ENCODE assay signal across 12 cellular contexts in genomic region chr7:149493366-149493765, GRCh38. TPM values are rescaled to one million over a fixed set of nuclear protein-coding genes. Genes with fewer than 3 reads are reported as not detected.
DNase-seq lines count a peak whose midpoint lies in the region; ATAC-seq and TF ChIP-seq lines count a peak whose summit lies in the region.
"Had no signal": no experiment of that assay in that cellular context is flagged by ENCODE, and none has a peak within 500 bp of the region (broad histone marks: within the 10 kb centered on the region; RNA-seq: fewer than 3 reads in every experiment).

No MANE protein-coding gene starts in this region.

- ATAC-seq in stimulated activated effector memory CD8-positive, alpha-beta T cell treated with anti-CD3 and anti-CD28 coated beads, Interleukin-12 subunit alpha, Interleukin-12 subunit beta, amount 100 ng/mL, for 72 hours, result no peak

- peaks cover 42% of the 10 kb centered on the region for H3K4me1 Mint-ChIP-seq in activated naive CD4-positive, alpha-beta T cell treated with anti-CD3 and anti-CD28 coated beads, Interleukin-2, amount 50 U/mL, for 24 hours
- H3K4me1 Mint-ChIP-seq in activated naive CD4-positive, alpha-beta T cell treated with anti-CD3 and anti-CD28 coated beads for 36 hours (ENCODE audit: low read depth), result peaks cover 32% of the 10 kb centered on the region
- H3K4me1 Mint-ChIP-seq in CD14-positive monocyte, result peaks cover 32% of the 10 kb centered on the region
- peaks cover 17% of the 10 kb centered on the region for H3K4me1 Mint-ChIP-seq in endothelial cell (ENCODE audit: unreplicated experiment)
- peaks cover 46% of the 10 kb centered on the region for H3K4me1 Mint-ChIP-seq in stimulated activated effector memory CD8-positive, alpha-beta T cell treated with anti-CD3 and anti-CD28 coated beads, Interleukin-12 subunit alpha, Interleukin-12 subunit beta, amount 100 ng/mL, for 72 hours

- H3K4me3 Mint-ChIP-seq in activated naive CD4-positive, alpha-beta T cell treated with anti-CD3 and anti-CD28 coated beads, Interleukin-2, amount 50 U/mL, for 24 hours, result no peak overlapping the region
- no peak overlapping the region for H3K4me3 Mint-ChIP-seq in activated naive CD4-positive, alpha-beta T cell treated with anti-CD3 and anti-CD28 coated beads for 36 hours
- no peak overlapping the region for H3K4me3 Mint-ChIP-seq in CD14-positive monocyte
- peak overlapping the region; percentile 24 for H3K4me3 Mint-ChIP-seq in endothelial cell (ENCODE audit: unreplicated experiment)
- no peak overlapping the region for H3K4me3 Mint-ChIP-seq in stimulated activated effector memory CD8-positive, alpha-beta T cell treated with anti-CD3 and anti-CD28 coated beads, Interleukin-12 subunit alpha, Interleukin-12 subunit beta, amount 100 ng/mL, for 72 hours
- H3K4me3 Mint-ChIP-seq: B cell had no signal

- no peaks in the 10 kb centered on the region for H3K9me3 Mint-ChIP-seq in activated naive CD4-positive, alpha-beta T cell treated with anti-CD3 and anti-CD28 coated beads, Interleukin-2, amount 50 U/mL, for 24 hours
- H3K9me3 Mint-ChIP-seq in activated naive CD4-positive, alpha-beta T cell treated with anti-CD3 and anti-CD28 coated beads for 36 hours, result no peaks in the 10 kb centered on the region
- H3K9me3 Mint-ChIP-seq in CD14-positive monocyte (no peaks in the 10 kb centered on the region), endothelial cell (ENCODE audit: unreplicated experiment) (no peaks in the 10 kb centered on the region)
- H3K9me3 Mint-ChIP-seq in stimulated activated effector memory CD8-positive, alpha-beta T cell treated with anti-CD3 and anti-CD28 coated beads, Interleukin-12 subunit alpha, Interleukin-12 subunit beta, amount 100 ng/mL, for 72 hours, result no peaks in the 10 kb centered on the region
- H3K9me3 Mint-ChIP-seq: CD4-positive, alpha-beta T cell had no signal

- H3K36me3 Mint-ChIP-seq in activated naive CD4-positive, alpha-beta T cell treated with anti-CD3 and anti-CD28 coated beads, Interleukin-2, amount 50 U/mL, for 24 hours, result peaks cover 17% of the 10 kb centered on the region
- peaks cover 21% of the 10 kb centered on the region for H3K36me3 Mint-ChIP-seq in activated naive CD4-positive, alpha-beta T cell treated with anti-CD3 and anti-CD28 coated beads for 36 hours (ENCODE audit: low read depth)
- H3K36me3 Mint-ChIP-seq in CD14-positive monocyte (peaks cover 61 to 63% of the 10 kb centered on the region in 2 donors), endothelial cell (ENCODE audit: low read depth, unreplicated experiment) (peaks cover 47% of the 10 kb centered on the region)
- peaks cover 75% of the 10 kb centered on the region for H3K36me3 Mint-ChIP-seq in stimulated activated effector memory CD8-positive, alpha-beta T cell treated with anti-CD3 and anti-CD28 coated beads, Interleukin-12 subunit alpha, Interleukin-12 subunit beta, amount 100 ng/mL, for 72 hours

- POLR2A ChIA-PET in RWPE1 (lab: Yijun Ruan, JAX; ENCODE audit: low non-redundant PET), result no interaction called here

- CTCF ChIA-PET in activated naive CD4-positive, alpha-beta T cell treated with anti-CD3 and anti-CD28 coated beads for 36 hours (lab: Charles Lee), result interaction anchor here (0.7 to 0.9 kb wide), 2 partner anchors 245 to 470 kb away, joined by 3 to 4 read pairs; no protein-coding TSS in a partner anchor
- CTCF ChIA-PET in RWPE1 (lab: Yijun Ruan, JAX), result no interaction called here

- intact Hi-C loops in activated naive CD4-positive, alpha-beta T cell treated with anti-CD3 and anti-CD28 coated beads for 36 hours (cut with micrococcal nuclease), result no loop called here
- intact Hi-C loops in CD14-positive monocyte (cut with micrococcal nuclease), result loop anchor here (10.0 kb wide), 2 partner anchors 281 to 1291 kb away; partner anchors contain the start of gene ZNF467 (in 1 of the 2)

- TF ChIP-seq CTCF in CD14-positive monocyte (IDR thresholded peaks at IDR 0.05), result no peak
- TF ChIP-seq CTCF in endothelial cell (IDR thresholded peaks at IDR 0.05; ENCODE audit: unreplicated experiment), result no peak
- no peak for TF ChIP-seq CTCF in RWPE1 (conservative IDR thresholded peaks at IDR 0.05; ENCODE audit: low read depth)

- no peak for DNase-seq in activated naive CD4-positive, alpha-beta T cell treated with anti-CD3 and anti-CD28 coated beads for 36 hours
- DNase-seq in CD14-positive monocyte (ENCODE audit: low spot score) (no peak), endothelial cell (ENCODE audit: low spot score) (no peak), Kasumi-1 (lab: John Stamatoyannopoulos, UW) (no peak), RWPE1 (ENCODE audit: low spot score) (no peak)
- no peak for DNase-seq in stimulated activated effector memory CD8-positive, alpha-beta T cell treated with anti-CD3 and anti-CD28 coated beads, Interleukin-12 subunit alpha, Interleukin-12 subunit beta, amount 100 ng/mL, for 72 hours (ENCODE audit: low spot score in 2 of 2)
- DNase-seq: C1 segment of cervical spinal cord; Caco-2; CD4-positive, alpha-beta T cell; GM23248 had no signal

- no peak overlapping the region for H3K27ac ChIP-seq in RWPE1
- H3K27ac ChIP-seq: GM23248 had no signal

- H3K27ac Mint-ChIP-seq in activated naive CD4-positive, alpha-beta T cell treated with anti-CD3 and anti-CD28 coated beads, Interleukin-2, amount 50 U/mL, for 24 hours, result peak overlapping the region; percentile 17
- no peak overlapping the region for H3K27ac Mint-ChIP-seq in activated naive CD4-positive, alpha-beta T cell treated with anti-CD3 and anti-CD28 coated beads for 36 hours
- H3K27ac Mint-ChIP-seq in CD14-positive monocyte, result peak overlapping the region in 4 of 7 donors; percentile 28 to 80 (median 44)
- no peak overlapping the region for H3K27ac Mint-ChIP-seq in endothelial cell (ENCODE audit: unreplicated experiment)
- peak overlapping the region; percentile 57 for H3K27ac Mint-ChIP-seq in stimulated activated effector memory CD8-positive, alpha-beta T cell treated with anti-CD3 and anti-CD28 coated beads, Interleukin-12 subunit alpha, Interleukin-12 subunit beta, amount 100 ng/mL, for 72 hours
- H3K27ac Mint-ChIP-seq: B cell; CD4-positive, alpha-beta T cell had no signal

- no peaks in the 10 kb centered on the region for H3K27me3 Mint-ChIP-seq in activated naive CD4-positive, alpha-beta T cell treated with anti-CD3 and anti-CD28 coated beads, Interleukin-2, amount 50 U/mL, for 24 hours
- H3K27me3 Mint-ChIP-seq in activated naive CD4-positive, alpha-beta T cell treated with anti-CD3 and anti-CD28 coated beads for 36 hours (ENCODE audit: low read depth), result no peaks in the 10 kb centered on the region
- H3K27me3 Mint-ChIP-seq in CD14-positive monocyte (ENCODE audit: low read depth in 3 of 3) (peaks cover 0 to 4% (median 3%) of the 10 kb centered on the region in 3 donors), endothelial cell (ENCODE audit: unreplicated experiment) (peaks cover 11% of the 10 kb centered on the region)
- H3K27me3 Mint-ChIP-seq: B cell; CD4-positive, alpha-beta T cell had no signal

RNA-seq across cellular contexts. Expression of gene ZNF746, which starts 4.2 kb away (rescaled TPM):
- total RNA-seq in activated naive CD4-positive, alpha-beta T cell treated with anti-CD3 and anti-CD28 coated beads for 36 hours, result 10 to 100 TPM; 11.8 to 12.0 TPM
- polyA plus RNA-seq in CD14-positive monocyte, result 1 to 10 TPM; 7.5 to 8.1 TPM
- 23.8 TPM for total RNA-seq in endothelial cell (ENCODE audit: unreplicated experiment)

RNA-seq across cellular contexts. Expression of gene ZNF777, which starts 32.5 kb away (rescaled TPM):
- 1 to 10 TPM; 8.7 to 9.7 TPM for total RNA-seq in activated naive CD4-positive, alpha-beta T cell treated with anti-CD3 and anti-CD28 coated beads for 36 hours
- under 1 TPM; 0.13 to 0.25 TPM for polyA plus RNA-seq in CD14-positive monocyte
- total RNA-seq in endothelial cell (ENCODE audit: unreplicated experiment), result 13.9 TPM

Comparison
In these comparisons a context has a peak if more than half of its experiments do, and no peak if none do; other contexts are left out.
1. H3K27ac Mint-ChIP-seq: peak in activated naive CD4-positive, alpha-beta T cell treated with anti-CD3 and anti-CD28 coated beads, Interleukin-2, amount 50 U/mL, for 24 hours (single experiment), CD14-positive monocyte (4 of 7) and stimulated activated effector memory CD8-positive, alpha-beta T cell treated with anti-CD3 and anti-CD28 coated beads, Interleukin-12 subunit alpha, Interleukin-12 subunit beta, amount 100 ng/mL, for 72 hours (single experiment); none in activated naive CD4-positive, alpha-beta T cell treated with anti-CD3 and anti-CD28 coated beads for 36 hours (single experiment) and endothelial cell (single experiment).